In genomic region chr9:86280580-86280979, GRCh38 we compare ENCODE assay signal across 1 cellular context.
TF ChIP-seq lines count a peak whose summit lies in the region.

No MANE protein-coding gene starts in this region.

TF ChIP-seq in HCT116, 20 proteins besides CTCF, POLR2A, EP300 and RAD21 (continued from another document):
- no peak for TF ChIP-seq ZBTB33 (IDR thresholded peaks at IDR 0.05; ENCODE audit: extremely low read depth, insufficient replicate concordance, low read length)
